In genomic region chr6:3162565-3163247, GRCh38 we compare ENCODE assay signal across 8 cellular contexts. TPM values are rescaled to one million over a fixed set of nuclear protein-coding genes. Genes with fewer than 3 reads are reported as not detected.
DNase-seq lines count a peak whose midpoint lies in the region; ATAC-seq and TF ChIP-seq lines count a peak whose summit lies in the region.

No MANE protein-coding gene starts in this region.

- H3K4me1 ChIP-seq in left lung = peaks cover 0 to 19% of the 10 kb centered on the region in 2 donors

- peak; percentile 70 for ATAC-seq in GM18907 (IDR thresholded peaks at IDR 0.05; ENCODE audit: unreplicated experiment)
- ATAC-seq in HG03097 (IDR thresholded peaks at IDR 0.05; ENCODE audit: low FRiP score, unreplicated experiment) = peak; percentile 54
- ATAC-seq in left lung = peak; percentile 87

- intact Hi-C loops in left lung (cut with DNase I) = no loop called here

- peak; percentile 16 for TF ChIP-seq CTCF in AG09319 (IDR thresholded peaks at IDR 0.05; ENCODE audit: low read depth, low read length)
- no peak for TF ChIP-seq CTCF in left lung (IDR thresholded peaks at IDR 0.05)

- DNase-seq in AG09319 (ENCODE audit: extremely low read depth, low read depth) = no peak
- peak; percentile 55 for DNase-seq in NCI-H510A treated with DMSO at 0.1 percent for 48 hours (lab: John Stamatoyannopoulos, UW)
- peak; percentile 66 for DNase-seq in activated CD4-positive, alpha-beta T cell treated with anti-CD3 and anti-CD28 coated beads for 48 hours
- DNase-seq in dermis blood vessel endothelial cell = peak; percentile 80
- peak; percentile 73 to 92 for DNase-seq in left lung
- DNase-seq in stimulated activated CD4-positive, alpha-beta T cell treated with anti-CD3 and anti-CD28 coated beads, Interleukin-4, amount 100 ng/mL, for 4 hours = peak; percentile 52 to 53

- no peaks in the 10 kb centered on the region for H3K9me3 ChIP-seq in left lung

- peak overlapping the region; percentile 55 to 58 for H3K4me3 ChIP-seq in left lung

- H3K27me3 ChIP-seq in left lung = peaks cover 0 to 36% of the 10 kb centered on the region in 2 donors

- H3K27ac ChIP-seq in left lung = peak overlapping the region; percentile 87 to 91

- no peaks in the 10 kb centered on the region for H3K36me3 ChIP-seq in left lung

RNA-seq across cellular contexts. Expression of gene TUBB2A, which starts 5.4 kb away (rescaled TPM):
- 77.2 and 88.7 TPM in 2 replicates for total RNA-seq in dermis blood vessel endothelial cell
- 10 to 100 TPM; 27.0 to 42.5 TPM for total RNA-seq in left lung

RNA-seq across cellular contexts. Expression of gene BPHL, which starts 44.2 kb away (rescaled TPM):
- total RNA-seq in dermis blood vessel endothelial cell (14.2 and 20.8 TPM in 2 replicates), left lung (10 to 100 TPM; 13.1 to 14.9 TPM)
